ENCODE assay signal across 1 cellular context in the genomic region with DNA sequence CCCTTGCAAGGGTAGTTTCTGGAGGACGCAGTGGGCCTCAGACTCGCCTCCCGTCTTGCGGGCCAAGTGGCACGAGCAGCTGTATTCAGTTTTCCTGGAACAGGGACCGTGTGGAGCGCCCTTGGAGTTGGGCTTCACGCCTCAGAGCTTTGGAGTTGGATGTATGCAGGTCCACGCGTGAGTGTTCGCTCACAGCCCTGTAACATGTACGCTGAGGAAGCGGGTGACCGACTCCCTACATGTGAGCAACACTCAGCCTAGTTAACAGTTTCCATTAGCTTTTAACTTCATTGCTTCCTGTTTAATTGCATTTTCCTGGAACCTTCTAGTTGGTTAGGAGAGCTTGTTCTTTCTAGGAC.
TF ChIP-seq lines count a peak whose summit lies in the region.

No MANE protein-coding gene starts in this region.

TF ChIP-seq in K562, 482 proteins besides CTCF, POLR2A, EP300 and RAD21 (continued from another document):
- TF ChIP-seq, protein P1, sequence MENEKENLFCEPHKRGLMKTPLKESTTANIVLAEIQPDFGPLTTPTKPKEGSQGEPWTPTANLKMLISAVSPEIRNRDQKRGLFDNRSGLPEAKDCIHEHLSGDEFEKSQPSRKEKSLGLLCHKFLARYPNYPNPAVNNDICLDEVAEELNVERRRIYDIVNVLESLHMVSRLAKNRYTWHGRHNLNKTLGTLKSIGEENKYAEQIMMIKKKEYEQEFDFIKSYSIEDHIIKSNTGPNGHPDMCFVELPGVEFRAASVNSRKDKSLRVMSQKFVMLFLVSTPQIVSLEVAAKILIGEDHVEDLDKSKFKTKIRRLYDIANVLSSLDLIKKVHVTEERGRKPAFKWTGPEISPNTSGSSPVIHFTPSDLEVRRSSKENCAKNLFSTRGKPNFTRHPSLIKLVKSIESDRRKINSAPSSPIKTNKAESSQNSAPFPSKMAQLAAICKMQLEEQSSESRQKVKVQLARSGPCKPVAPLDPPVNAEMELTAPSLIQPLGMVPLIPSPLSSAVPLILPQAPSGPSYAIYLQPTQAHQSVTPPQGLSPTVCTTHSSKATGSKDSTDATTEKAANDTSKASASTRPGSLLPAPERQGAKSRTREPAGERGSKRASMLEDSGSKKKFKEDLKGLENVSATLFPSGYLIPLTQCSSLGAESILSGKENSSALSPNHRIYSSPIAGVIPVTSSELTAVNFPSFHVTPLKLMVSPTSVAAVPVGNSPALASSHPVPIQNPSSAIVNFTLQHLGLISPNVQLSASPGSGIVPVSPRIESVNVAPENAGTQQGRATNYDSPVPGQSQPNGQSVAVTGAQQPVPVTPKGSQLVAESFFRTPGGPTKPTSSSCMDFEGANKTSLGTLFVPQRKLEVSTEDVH (IDR thresholded peaks at IDR 0.05; ENCODE audit: low read depth, partially characterized antibody): no peak
- TF ChIP-seq, protein P2, sequence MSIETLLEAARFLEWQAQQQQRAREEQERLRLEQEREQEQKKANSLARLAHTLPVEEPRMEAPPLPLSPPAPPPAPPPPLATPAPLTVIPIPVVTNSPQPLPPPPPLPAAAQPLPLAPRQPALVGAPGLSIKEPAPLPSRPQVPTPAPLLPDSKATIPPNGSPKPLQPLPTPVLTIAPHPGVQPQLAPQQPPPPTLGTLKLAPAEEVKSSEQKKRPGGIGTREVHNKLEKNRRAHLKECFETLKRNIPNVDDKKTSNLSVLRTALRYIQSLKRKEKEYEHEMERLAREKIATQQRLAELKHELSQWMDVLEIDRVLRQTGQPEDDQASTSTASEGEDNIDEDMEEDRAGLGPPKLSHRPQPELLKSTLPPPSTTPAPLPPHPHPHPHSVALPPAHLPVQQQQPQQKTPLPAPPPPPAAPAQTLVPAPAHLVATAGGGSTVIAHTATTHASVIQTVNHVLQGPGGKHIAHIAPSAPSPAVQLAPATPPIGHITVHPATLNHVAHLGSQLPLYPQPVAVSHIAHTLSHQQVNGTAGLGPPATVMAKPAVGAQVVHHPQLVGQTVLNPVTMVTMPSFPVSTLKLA (conservative IDR thresholded peaks at IDR 0.05): no peak
- TF ChIP-seq, protein P3, sequence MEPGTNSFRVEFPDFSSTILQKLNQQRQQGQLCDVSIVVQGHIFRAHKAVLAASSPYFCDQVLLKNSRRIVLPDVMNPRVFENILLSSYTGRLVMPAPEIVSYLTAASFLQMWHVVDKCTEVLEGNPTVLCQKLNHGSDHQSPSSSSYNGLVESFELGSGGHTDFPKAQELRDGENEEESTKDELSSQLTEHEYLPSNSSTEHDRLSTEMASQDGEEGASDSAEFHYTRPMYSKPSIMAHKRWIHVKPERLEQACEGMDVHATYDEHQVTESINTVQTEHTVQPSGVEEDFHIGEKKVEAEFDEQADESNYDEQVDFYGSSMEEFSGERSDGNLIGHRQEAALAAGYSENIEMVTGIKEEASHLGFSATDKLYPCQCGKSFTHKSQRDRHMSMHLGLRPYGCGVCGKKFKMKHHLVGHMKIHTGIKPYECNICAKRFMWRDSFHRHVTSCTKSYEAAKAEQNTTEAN (CRISPR knock-in tag; IDR thresholded peaks at IDR 0.05): no peak
- TF ChIP-seq, protein P4, sequence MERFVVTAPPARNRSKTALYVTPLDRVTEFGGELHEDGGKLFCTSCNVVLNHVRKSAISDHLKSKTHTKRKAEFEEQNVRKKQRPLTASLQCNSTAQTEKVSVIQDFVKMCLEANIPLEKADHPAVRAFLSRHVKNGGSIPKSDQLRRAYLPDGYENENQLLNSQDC (CRISPR knock-in tag; IDR thresholded peaks at IDR 0.05): no peak
- no peak for TF ChIP-seq NCOA6 (IDR thresholded peaks at IDR 0.05)
- no peak for TF ChIP-seq DNMT1 (IDR thresholded peaks at IDR 0.05)
- TF ChIP-seq, protein P5, sequence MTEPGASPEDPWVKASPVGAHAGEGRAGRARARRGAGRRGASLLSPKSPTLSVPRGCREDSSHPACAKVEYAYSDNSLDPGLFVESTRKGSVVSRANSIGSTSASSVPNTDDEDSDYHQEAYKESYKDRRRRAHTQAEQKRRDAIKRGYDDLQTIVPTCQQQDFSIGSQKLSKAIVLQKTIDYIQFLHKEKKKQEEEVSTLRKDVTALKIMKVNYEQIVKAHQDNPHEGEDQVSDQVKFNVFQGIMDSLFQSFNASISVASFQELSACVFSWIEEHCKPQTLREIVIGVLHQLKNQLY (CRISPR knock-in tag; conservative IDR thresholded peaks at IDR 0.05): no peak
- no peak for TF ChIP-seq ETS2 (tag; IDR thresholded peaks at IDR 0.05; ENCODE audit: borderline replicate concordance, poor library complexity, severe bottlenecking)
- TF ChIP-seq, protein P6, sequence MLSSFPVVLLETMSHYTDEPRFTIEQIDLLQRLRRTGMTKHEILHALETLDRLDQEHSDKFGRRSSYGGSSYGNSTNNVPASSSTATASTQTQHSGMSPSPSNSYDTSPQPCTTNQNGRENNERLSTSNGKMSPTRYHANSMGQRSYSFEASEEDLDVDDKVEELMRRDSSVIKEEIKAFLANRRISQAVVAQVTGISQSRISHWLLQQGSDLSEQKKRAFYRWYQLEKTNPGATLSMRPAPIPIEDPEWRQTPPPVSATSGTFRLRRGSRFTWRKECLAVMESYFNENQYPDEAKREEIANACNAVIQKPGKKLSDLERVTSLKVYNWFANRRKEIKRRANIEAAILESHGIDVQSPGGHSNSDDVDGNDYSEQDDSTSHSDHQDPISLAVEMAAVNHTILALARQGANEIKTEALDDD (IDR thresholded peaks at IDR 0.05): peak; percentile 54; the same call in 1 of the 2 replicates
- TF ChIP-seq, protein P7, sequence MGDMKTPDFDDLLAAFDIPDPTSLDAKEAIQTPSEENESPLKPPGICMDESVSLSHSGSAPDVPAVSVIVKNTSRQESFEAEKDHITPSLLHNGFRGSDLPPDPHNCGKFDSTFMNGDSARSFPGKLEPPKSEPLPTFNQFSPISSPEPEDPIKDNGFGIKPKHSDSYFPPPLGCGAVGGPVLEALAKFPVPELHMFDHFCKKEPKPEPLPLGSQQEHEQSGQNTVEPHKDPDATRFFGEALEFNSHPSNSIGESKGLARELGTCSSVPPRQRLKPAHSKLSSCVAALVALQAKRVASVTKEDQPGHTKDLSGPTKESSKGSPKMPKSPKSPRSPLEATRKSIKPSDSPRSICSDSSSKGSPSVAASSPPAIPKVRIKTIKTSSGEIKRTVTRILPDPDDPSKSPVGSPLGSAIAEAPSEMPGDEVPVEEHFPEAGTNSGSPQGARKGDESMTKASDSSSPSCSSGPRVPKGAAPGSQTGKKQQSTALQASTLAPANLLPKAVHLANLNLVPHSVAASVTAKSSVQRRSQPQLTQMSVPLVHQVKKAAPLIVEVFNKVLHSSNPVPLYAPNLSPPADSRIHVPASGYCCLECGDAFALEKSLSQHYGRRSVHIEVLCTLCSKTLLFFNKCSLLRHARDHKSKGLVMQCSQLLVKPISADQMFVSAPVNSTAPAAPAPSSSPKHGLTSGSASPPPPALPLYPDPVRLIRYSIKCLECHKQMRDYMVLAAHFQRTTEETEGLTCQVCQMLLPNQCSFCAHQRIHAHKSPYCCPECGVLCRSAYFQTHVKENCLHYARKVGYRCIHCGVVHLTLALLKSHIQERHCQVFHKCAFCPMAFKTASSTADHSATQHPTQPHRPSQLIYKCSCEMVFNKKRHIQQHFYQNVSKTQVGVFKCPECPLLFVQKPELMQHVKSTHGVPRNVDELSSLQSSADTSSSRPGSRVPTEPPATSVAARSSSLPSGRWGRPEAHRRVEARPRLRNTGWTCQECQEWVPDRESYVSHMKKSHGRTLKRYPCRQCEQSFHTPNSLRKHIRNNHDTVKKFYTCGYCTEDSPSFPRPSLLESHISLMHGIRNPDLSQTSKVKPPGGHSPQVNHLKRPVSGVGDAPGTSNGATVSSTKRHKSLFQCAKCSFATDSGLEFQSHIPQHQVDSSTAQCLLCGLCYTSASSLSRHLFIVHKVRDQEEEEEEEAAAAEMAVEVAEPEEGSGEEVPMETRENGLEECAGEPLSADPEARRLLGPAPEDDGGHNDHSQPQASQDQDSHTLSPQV (IDR thresholded peaks at IDR 0.05): no peak
